Comparison of ENCODE assay signal across 16 cellular contexts in genomic region chr15:101306341-101307047, GRCh38.
"Had no signal": no experiment of that assay in that cellular context is flagged by ENCODE, and none has a peak within 500 bp of the region (broad histone marks: within the 10 kb centered on the region; RNA-seq: fewer than 3 reads in every experiment).

No MANE protein-coding gene starts in this region.

- H3K27me3 ChIP-seq: ascending aorta, breast epithelium, transverse colon had no signal

- H3K4me1 ChIP-seq: ascending aorta, breast epithelium, transverse colon had no signal

- H3K36me3 ChIP-seq: ascending aorta, breast epithelium, neutrophil, transverse colon had no signal

- DNase-seq: activated CD4-positive, alpha-beta T cell treated with anti-CD3 and anti-CD28 coated beads, Interleukin-2, amount 50 U/mL, for 48 hours; activated naive CD4-positive, alpha-beta T cell treated with anti-CD3 and anti-CD28 coated beads for 36 hours; effector memory CD4-positive, alpha-beta T cell; foreskin melanocyte; mucosa of descending colon; retina; stimulated activated CD4-positive, alpha-beta T cell treated with anti-CD3 and anti-CD28 coated beads, Interleukin-4, amount 100 ng/mL, for 24 hours; stimulated activated naive CD4-positive, alpha-beta T cell had no signal

- ATAC-seq: mucosa of descending colon; naive thymus-derived CD4-positive, alpha-beta T cell had no signal

- H3K4me3 ChIP-seq: ascending aorta, breast epithelium, mucosa of descending colon, skin epidermis, transverse colon had no signal

- H3K9me3 ChIP-seq: ascending aorta, breast epithelium, mucosa of descending colon, neutrophil, transverse colon had no signal

- H3K27ac ChIP-seq: ascending aorta, breast epithelium, epithelial cell of prostate, neutrophil, skin epidermis, transverse colon, VCaP had no signal
